Comparison of ENCODE assay signal across 10 cellular contexts in genomic region chr19:53463263-53463662, GRCh38. TPM values are rescaled to one million over a fixed set of nuclear protein-coding genes. Genes with fewer than 3 reads are reported as not detected.
DNase-seq lines count a peak whose midpoint lies in the region; ATAC-seq and TF ChIP-seq lines count a peak whose summit lies in the region.
"Had no signal": no experiment of that assay in that cellular context is flagged by ENCODE, and none has a peak within 500 bp of the region (broad histone marks: within the 10 kb centered on the region; RNA-seq: fewer than 3 reads in every experiment).

No MANE protein-coding gene starts in this region.

- H3K9me3 ChIP-seq in heart left ventricle (peaks cover 0 to 32% (median 6%) of the 10 kb centered on the region in 12 donors), trophoblast cell (ENCODE audit: insufficient read depth, low read depth, low read length) (peaks cover 12% of the 10 kb centered on the region), smooth muscle cell (replicated peaks; ENCODE audit: low read depth) (no peaks in the 10 kb centered on the region)

- no peak for TF ChIP-seq POLR2A in heart left ventricle (IDR thresholded peaks at IDR 0.05)

- H2AFZ ChIP-seq in trophoblast cell (ENCODE audit: insufficient read depth, low read length, poor library complexity) (no peak overlapping the region), smooth muscle cell (ENCODE audit: low read depth) (no peak overlapping the region)

- H2BK12ac ChIP-seq in trophoblast cell (ENCODE audit: low read length) = no peak overlapping the region

- H3K4me1 ChIP-seq in heart left ventricle = peaks cover 0 to 12% (median 7%) of the 10 kb centered on the region in 12 donors
- peaks cover 4 to 6% of the 10 kb centered on the region in 2 experiments for H3K4me1 ChIP-seq in trophoblast cell (ENCODE audit: control insufficient read depth in 1 of 2, insufficient read depth in 2 of 2, low read length in 2 of 2)
- no peaks in the 10 kb centered on the region for H3K4me1 ChIP-seq in smooth muscle cell (ENCODE audit: low read depth)

- TF ChIP-seq CTCF in heart left ventricle (IDR thresholded peaks at IDR 0.05) (no peak), smooth muscle cell (IDR thresholded peaks at IDR 0.05; ENCODE audit: borderline replicate concordance, insufficient read depth, poor library complexity, severe bottlenecking) (no peak)

- H3K27ac ChIP-seq in heart left ventricle (no peak overlapping the region), trophoblast cell (ENCODE audit: low read depth, low read length) (no peak overlapping the region), smooth muscle cell (ENCODE audit: low read depth) (no peak overlapping the region)

- H4K8ac ChIP-seq in trophoblast cell (ENCODE audit: low read depth, low read length) = no peak overlapping the region

- H2BK120ac ChIP-seq in trophoblast cell (ENCODE audit: insufficient read depth, low read length, poor library complexity) = no peak overlapping the region

- no peak overlapping the region for H3K14ac ChIP-seq in trophoblast cell (ENCODE audit: low read length)

- H3F3A ChIP-seq in smooth muscle cell (ENCODE audit: low read depth) = no peaks in the 10 kb centered on the region

- no peak overlapping the region for H4K91ac ChIP-seq in trophoblast cell (ENCODE audit: low read depth, low read length)

- H3K36me3 ChIP-seq in heart left ventricle (no peaks in the 10 kb centered on the region), trophoblast cell (ENCODE audit: control insufficient read depth in 1 of 2, insufficient read depth in 2 of 2, low read length in 2 of 2) (peaks cover 0 to 2% of the 10 kb centered on the region in 2 experiments), smooth muscle cell (ENCODE audit: low read depth) (no peaks in the 10 kb centered on the region)

- ATAC-seq in heart left ventricle (peak in 3 of 4 donors; percentile 41 to 47 (median 43)), HG03139 (IDR thresholded peaks at IDR 0.05; ENCODE audit: unreplicated experiment) (no peak)

- H3K9ac ChIP-seq in trophoblast cell (ENCODE audit: low read length) (no peak overlapping the region), smooth muscle cell (ENCODE audit: low read depth) (no peak overlapping the region)

- 13 to 26% (median 17%) methylated on average over 6 to 19 of the region's 19 CpGs for WGBS in heart left ventricle, 4 donors
- WGBS in trophoblast cell (ENCODE audit: extremely low coverage, insufficient coverage, insufficient read length) = no CpG with 5 or more reads among the region's 19 CpGs
- WGBS in smooth muscle cell (ENCODE audit: low lambda C conversion rate) = 51% methylated on average over 4 of the region's 19 CpGs

- H3K4ac ChIP-seq in trophoblast cell (ENCODE audit: low read depth, low read length) = no peak overlapping the region

- no peak overlapping the region for H4K12ac ChIP-seq in trophoblast cell (ENCODE audit: low read depth, low read length)

- H3K79me2 ChIP-seq in trophoblast cell (ENCODE audit: control insufficient read depth, insufficient read depth, low read length, poor library complexity) (peaks cover 4% of the 10 kb centered on the region), smooth muscle cell (ENCODE audit: low read depth) (no peaks in the 10 kb centered on the region)

- H3K4me3 ChIP-seq in heart left ventricle = peak overlapping the region in 3 of 12 donors; percentile 19 to 27 (median 27)
- H3K4me3 ChIP-seq in trophoblast cell (ENCODE audit: low read depth, low read length) = no peak overlapping the region
- no peak overlapping the region for H3K4me3 ChIP-seq in smooth muscle cell

- no peak overlapping the region for H3K4me2 ChIP-seq in trophoblast cell (ENCODE audit: low read length)
- H3K4me2 ChIP-seq in smooth muscle cell = no peak overlapping the region

- in situ Hi-C loops in SK-MEL-5 (cut with HindIII; ENCODE audit: low pct_unique_long_range_greater_than_20kb, low sequenced_read_pairs) = no loop called here

- H2BK5ac ChIP-seq in trophoblast cell (ENCODE audit: low read depth, low read length, poor library complexity) = no peak overlapping the region

- H4K20me1 ChIP-seq in smooth muscle cell (ENCODE audit: low read depth) = no peaks in the 10 kb centered on the region

- H3K23ac ChIP-seq in trophoblast cell (ENCODE audit: low read length) = no peak overlapping the region

- H3K27me3 ChIP-seq in heart left ventricle = peaks cover 0 to 20% (median 0%) of the 10 kb centered on the region in 9 donors
- H3K27me3 ChIP-seq in trophoblast cell (ENCODE audit: insufficient read depth, low read length) = no peaks in the 10 kb centered on the region
- H3K27me3 ChIP-seq in smooth muscle cell (ENCODE audit: low read depth) = no peaks in the 10 kb centered on the region

- no peak overlapping the region for H2AK5ac ChIP-seq in trophoblast cell (ENCODE audit: low read length)

- H3K79me1 ChIP-seq in trophoblast cell (ENCODE audit: low read length) = peaks cover 4% of the 10 kb centered on the region

- DNase-seq in Daoy (ENCODE audit: low read depth) = peak; percentile 38
- DNase-seq in SK-MEL-5 (ENCODE audit: low read depth, low spot score) = peak; percentile 2
- DNase-seq in heart left ventricle = peak; percentile 57 to 79 (median 63)
- DNase-seq in trophoblast cell = peak; percentile 10 to 15
- DNase-seq in NCI-H226 = no peak
- no peak for DNase-seq in smooth muscle cell (lab: John Stamatoyannopoulos, UW; ENCODE audit: unreplicated experiment)
- DNase-seq in activated gamma-delta T cell treated with Interleukin-2 at 50 U/mL for 16 hours = no peak
- DNase-seq: activated naive CD8-positive, alpha-beta T cell treated with anti-CD3 and anti-CD28 coated beads, Interleukin-2, amount 10 ng/mL, durations not matched to agents 7 days and 5 days; HFFc6 had no signal

- no peak overlapping the region for H3K18ac ChIP-seq in trophoblast cell (ENCODE audit: low read length)

- intact Hi-C loops in heart left ventricle (cut with DNase I) = no loop called here

RNA-seq across cellular contexts. Expression of gene ZNF813, which starts 4.3 kb away (rescaled TPM):
- total RNA-seq in Daoy (2014; rRNA removed; shearing (Covaris generic)) = 4.4 and 8.0 TPM in 2 replicates
- total RNA-seq in SK-MEL-5 (2014; rRNA removed; shearing (Covaris generic)) = 3.4 and 3.9 TPM in 2 replicates
- 1.5 and 1.7 TPM in 2 replicates for polyA plus RNA-seq in SK-MEL-5 (2015; cell fraction: cytosol; rRNA removed)
- 1.6 and 1.9 TPM in 2 replicates for polyA plus RNA-seq in SK-MEL-5 (2015; cell fraction: nucleus; rRNA removed)
- total RNA-seq in heart left ventricle = 1 to 10 TPM in 8 of 9 donors, under 1 TPM in 1; 0.82 to 2.5 (median 1.2) TPM
- polyA plus RNA-seq in heart left ventricle = under 1 TPM; 0.42 to 0.96 TPM
- polyA plus RNA-seq in trophoblast cell (2013) = 9.0 and 9.2 TPM in 2 replicates
- 5.4 and 5.9 TPM in 2 replicates for total RNA-seq in smooth muscle cell
- polyA plus RNA-seq in smooth muscle cell = 2.4 TPM in 2 replicates

RNA-seq across cellular contexts. Expression of gene ZNF761, which starts 31.5 kb away (rescaled TPM):
- total RNA-seq in Daoy (2014; rRNA removed; shearing (Covaris generic)) = 12.3 and 12.8 TPM in 2 replicates
- 7.8 and 8.6 TPM in 2 replicates for total RNA-seq in SK-MEL-5 (2014; rRNA removed; shearing (Covaris generic))
- 5.5 and 6.5 TPM in 2 replicates for polyA plus RNA-seq in SK-MEL-5 (2015; cell fraction: cytosol; rRNA removed)
- 21.7 and 24.7 TPM in 2 replicates for polyA plus RNA-seq in SK-MEL-5 (2015; cell fraction: nucleus; rRNA removed)
- total RNA-seq in heart left ventricle = 1 to 10 TPM; 2.6 to 5.5 (median 3.8) TPM
- 1 to 10 TPM; 3.8 to 4.5 TPM for polyA plus RNA-seq in heart left ventricle
- 42.9 and 43.2 TPM in 2 replicates for polyA plus RNA-seq in trophoblast cell (2013)
- 14.5 and 24.1 TPM in 2 replicates for total RNA-seq in smooth muscle cell
- polyA plus RNA-seq in smooth muscle cell = 10.4 and 11.0 TPM in 2 replicates

Comparison
In these comparisons a context has a peak if more than half of its experiments do, and no peak if none do; other contexts are left out.
1. DNase-seq: peak in Daoy (single experiment), SK-MEL-5 (single experiment), heart left ventricle (5 of 5) and trophoblast cell (2 of 2); none in NCI-H226 (single experiment), smooth muscle cell (single experiment) and activated gamma-delta T cell treated with Interleukin-2 at 50 U/mL for 16 hours (single experiment).